23 cellular contexts compared by ENCODE assay signal in the genomic region with DNA sequence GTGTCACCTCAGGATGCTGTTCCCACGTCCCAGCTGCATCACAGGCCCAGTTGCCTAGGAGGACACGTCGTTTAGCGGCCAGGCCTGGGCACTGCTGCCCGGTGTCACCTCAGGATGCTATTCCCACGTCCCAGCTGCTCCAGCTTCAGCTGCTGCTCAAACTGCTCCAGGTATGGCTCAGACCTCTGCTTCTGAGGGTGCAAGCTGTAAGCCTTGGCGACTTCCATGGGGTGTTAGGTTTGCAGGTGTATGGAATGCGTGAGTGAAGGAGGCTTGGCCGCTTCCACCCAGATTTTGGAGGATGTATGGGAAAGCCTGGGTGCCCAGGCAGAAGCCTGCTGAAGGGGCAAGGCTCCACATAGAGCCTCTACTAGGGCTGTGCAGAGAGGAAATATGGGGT.
DNase-seq lines count a peak whose midpoint lies in the region; ATAC-seq and TF ChIP-seq lines count a peak whose summit lies in the region.
"Had no signal": no experiment of that assay in that cellular context is flagged by ENCODE, and none has a peak within 500 bp of the region (broad histone marks: within the 10 kb centered on the region; RNA-seq: fewer than 3 reads in every experiment).

No MANE protein-coding gene starts in this region.

- no peaks in the 10 kb centered on the region for H4K20me1 ChIP-seq in DND-41 (ENCODE audit: insufficient read depth, low read length)
- H4K20me1 ChIP-seq: BLaER1 treated with 17β-estradiol and CSF1 and Interleukin-3, amounts not matched to agents 10 nM and 100 nM had no signal

- ATAC-seq in DND-41 (ENCODE audit: insufficient read depth, low read depth) = no peak
- ATAC-seq: A549 had no signal

- H3K9me3 Mint-ChIP-seq in osteocyte (ENCODE audit: unreplicated experiment) = peaks cover 4% of the 10 kb centered on the region
- H3K9me3 Mint-ChIP-seq: CD4-positive, alpha-beta memory T cell had no signal

- H3K36me3 Mint-ChIP-seq in osteocyte (ENCODE audit: unreplicated experiment) = no peaks in the 10 kb centered on the region
- H3K36me3 Mint-ChIP-seq: CD4-positive, alpha-beta memory T cell; CD4-positive, CD25-positive, alpha-beta regulatory T cell; CD8-positive, alpha-beta memory T cell had no signal

- no peaks in the 10 kb centered on the region for H3K9me3 ChIP-seq in DND-41 (ENCODE audit: insufficient read depth, low read length, severe bottlenecking)
- H3K9me3 ChIP-seq: A549; BLaER1 treated with 17β-estradiol and CSF1 and Interleukin-3, amounts not matched to agents 10 nM and 100 nM had no signal

- no peaks in the 10 kb centered on the region for H3K79me2 ChIP-seq in DND-41 (ENCODE audit: insufficient read depth, low read length)

- no peaks in the 10 kb centered on the region for H3K27me3 ChIP-seq in DND-41 (ENCODE audit: insufficient read depth, low read length, poor library complexity)
- H3K27me3 ChIP-seq: BLaER1 treated with 17β-estradiol and CSF1 and Interleukin-3, amounts not matched to agents 10 nM and 100 nM had no signal

- H3K4me3 Mint-ChIP-seq in osteocyte (ENCODE audit: unreplicated experiment) = no peak overlapping the region
- H3K4me3 Mint-ChIP-seq: B cell; CD4-positive, alpha-beta memory T cell; CD4-positive, CD25-positive, alpha-beta regulatory T cell; CD8-positive, alpha-beta memory T cell had no signal

- H3K27ac ChIP-seq in DND-41 (ENCODE audit: low read length) = peak overlapping the region; percentile 56
- H3K27ac ChIP-seq: 22Rv1; A549; BLaER1 treated with 17β-estradiol and CSF1 and Interleukin-3, amounts not matched to agents 10 nM and 100 nM; C4-2B had no signal

- H3K4me1 ChIP-seq in DND-41 (ENCODE audit: insufficient read depth, low read length) = peaks cover 37% of the 10 kb centered on the region
- H3K4me1 ChIP-seq: A549; BLaER1 treated with 17β-estradiol and CSF1 and Interleukin-3, amounts not matched to agents 10 nM and 100 nM had no signal

- no peaks in the 10 kb centered on the region for H3K36me3 ChIP-seq in DND-41 (ENCODE audit: insufficient read depth, low read length)
- H3K36me3 ChIP-seq: BLaER1 treated with 17β-estradiol and CSF1 and Interleukin-3, amounts not matched to agents 10 nM and 100 nM had no signal

- TF ChIP-seq CTCF in DND-41 (IDR thresholded peaks at IDR 0.05; ENCODE audit: borderline replicate concordance, extremely low read depth, low read length, poor library complexity, severe bottlenecking) = no peak
- no peak for TF ChIP-seq CTCF in osteocyte (IDR thresholded peaks at IDR 0.05)

- no peak for DNase-seq in DND-41
- peak; percentile 36 for DNase-seq in ecto neural progenitor cell (ENCODE audit: low spot score)
- DNase-seq in mesenteric fat pad (ENCODE audit: low spot score) = peak; percentile 82
- peak; percentile 72 for DNase-seq in osteocyte (ENCODE audit: extremely low spot score, unreplicated experiment)
- no peak for DNase-seq in activated CD4-positive, CD25-positive, alpha-beta regulatory T cell (lab: John Stamatoyannopoulos, UW)
- no peak for DNase-seq in CD1c-positive myeloid dendritic cell (ENCODE audit: extremely low spot score)
- DNase-seq in NCI-H1417 (lab: John Stamatoyannopoulos, UW) = no peak
- DNase-seq in GM19240 (ENCODE audit: insufficient read length, low spot score) = no peak
- DNase-seq: AML-193; CD4-positive, alpha-beta memory T cell; CD4-positive, CD25-positive, alpha-beta regulatory T cell; CD8-positive, alpha-beta memory T cell; COR-L47; DMS 273 treated with DMSO at 0.1 percent for 48 hours; DMS153; DMS53; DMS79; GF-D8 had no signal

- H2AFZ ChIP-seq in DND-41 (ENCODE audit: low read depth, low read length) = no peak overlapping the region

- no peaks in the 10 kb centered on the region for H3K4me1 Mint-ChIP-seq in osteocyte (ENCODE audit: unreplicated experiment)
- H3K4me1 Mint-ChIP-seq: B cell; CD4-positive, alpha-beta memory T cell; CD4-positive, CD25-positive, alpha-beta regulatory T cell; CD8-positive, alpha-beta memory T cell had no signal

- H3K4me2 ChIP-seq in DND-41 (ENCODE audit: insufficient read depth, low read length) = no peak overlapping the region
- H3K4me2 ChIP-seq: A549; BLaER1 treated with 17β-estradiol and CSF1 and Interleukin-3, amounts not matched to agents 10 nM and 100 nM had no signal

- no peaks in the 10 kb centered on the region for H3K27me3 Mint-ChIP-seq in osteocyte (ENCODE audit: unreplicated experiment)

- H3K9ac ChIP-seq in DND-41 (ENCODE audit: low read depth, low read length) = no peak overlapping the region
- H3K9ac ChIP-seq: BLaER1 treated with 17β-estradiol and CSF1 and Interleukin-3, amounts not matched to agents 10 nM and 100 nM had no signal

- no peak overlapping the region for H3K27ac Mint-ChIP-seq in osteocyte (ENCODE audit: unreplicated experiment)
- H3K27ac Mint-ChIP-seq: B cell; CD4-positive, alpha-beta memory T cell; CD4-positive, CD25-positive, alpha-beta regulatory T cell had no signal

- H3K4me3 ChIP-seq in DND-41 (ENCODE audit: low read depth in 1 of 2, low read length in 2 of 2) = no peak overlapping the region
- H3K4me3 ChIP-seq: A549; BLaER1 treated with 17β-estradiol and CSF1 and Interleukin-3, amounts not matched to agents 10 nM and 100 nM had no signal

Comparison
In these comparisons a context has a peak if more than half of its experiments do, and no peak if none do; other contexts are left out.
1. DNase-seq: peak in ecto neural progenitor cell (single experiment), mesenteric fat pad (single experiment) and osteocyte (single experiment); none in DND-41 (single experiment), activated CD4-positive, CD25-positive, alpha-beta regulatory T cell (0 of 4), CD1c-positive myeloid dendritic cell (single experiment), NCI-H1417 (0 of 3) and GM19240 (single experiment).